ENCODE assay signal across 8 cellular contexts in the genomic region with DNA sequence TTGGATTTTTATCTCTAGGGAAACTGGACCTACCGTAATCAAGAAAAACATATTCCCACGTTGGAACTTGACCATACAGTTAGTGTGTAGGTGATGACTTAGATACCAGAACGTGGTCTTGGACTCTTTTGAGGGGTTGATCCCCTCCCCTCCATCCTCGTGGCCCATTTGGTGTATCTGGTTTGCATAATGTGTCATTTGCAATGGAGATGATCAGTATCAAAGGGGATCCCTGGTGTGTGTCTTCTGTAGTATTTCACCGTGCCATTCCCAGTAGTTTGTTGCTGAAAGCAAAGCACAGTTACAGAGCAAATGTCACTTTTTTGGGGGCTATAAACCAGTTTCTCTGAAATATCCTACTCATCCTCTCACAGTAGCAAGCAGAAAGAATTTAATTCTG.
"Had no signal": no experiment of that assay in that cellular context is flagged by ENCODE, and none has a peak within 500 bp of the region (broad histone marks: within the 10 kb centered on the region; RNA-seq: fewer than 3 reads in every experiment).

No MANE protein-coding gene starts in this region.

- H3K27ac ChIP-seq: GM23248, HL-60, KMS-11 had no signal

- H3K9me3 Mint-ChIP-seq: H9 had no signal

- H3K4me3 ChIP-seq: GM23248 had no signal

- H3K4me3 Mint-ChIP-seq: H9, IgD-negative memory B cell had no signal

- H2AFZ ChIP-seq: GM23248 had no signal

- ATAC-seq: HepG2 had no signal

- H3K9ac ChIP-seq: GM23248, KMS-11 had no signal

- H3K27ac Mint-ChIP-seq: IgD-negative memory B cell had no signal

- DNase-seq: GM23248, H9, HCEC 1CT, KBM-7 had no signal

- H3K4me2 ChIP-seq: KMS-11 had no signal
